Comparison of ENCODE assay signal across 11 cellular contexts in genomic region chr19:55070755-55071502, GRCh38. TPM values are rescaled to one million over a fixed set of nuclear protein-coding genes. Genes with fewer than 3 reads are reported as not detected.
A peak's percentile ranks its signal among the peaks of the same experiment; 100 is the strongest.
DNase-seq lines count a peak whose midpoint lies in the region; ATAC-seq and FAIRE-seq lines count a peak whose summit lies in the region.
"Had no signal": no experiment of that assay in that cellular context is flagged by ENCODE, and none has a peak within 500 bp of the region (broad histone marks: within the 10 kb centered on the region; RNA-seq: fewer than 3 reads in every experiment).

No MANE protein-coding gene starts in this region.

- H3K36me3 ChIP-seq in small intestine (ENCODE audit: control insufficient read depth in 2 of 2, insufficient read depth in 2 of 2, low read length in 2 of 2): no peaks in the 10 kb centered on the region

- WGBS in small intestine, 3 donors: 30 to 51% (median 46%) methylated on average over 12 to 14 of the region's 14 CpGs

- ATAC-seq in esophagus mucosa (peak; percentile 70), GM18498 (IDR thresholded peaks at IDR 0.05; ENCODE audit: unreplicated experiment) (no peak)

- FAIRE-seq in small intestine (lab: Jason Lieb, UNC): no peak
- FAIRE-seq: A204.1, colon had no signal

- H3K27me3 ChIP-seq in small intestine (ENCODE audit: control insufficient read depth in 2 of 2, insufficient read depth in 2 of 2, low read length in 2 of 2): peaks cover 0 to 6% of the 10 kb centered on the region in 2 donors

- no peaks in the 10 kb centered on the region for H3K9me3 ChIP-seq in small intestine (ENCODE audit: control insufficient read depth, low read depth)

- no peaks in the 10 kb centered on the region for H3K4me1 ChIP-seq in small intestine (ENCODE audit: control insufficient read depth in 2 of 2, insufficient read depth in 1 of 2, low read depth in 1 of 2, low read length in 1 of 2)

- peak; percentile 7 for DNase-seq in DMS79 treated with DMSO at 0.1 percent for 48 hours (lab: John Stamatoyannopoulos, UW)
- DNase-seq in DMS79 (lab: John Stamatoyannopoulos, UW): no peak
- DNase-seq in NCI-H460 (ENCODE audit: extremely low read depth, low read depth): peak; percentile 35
- DNase-seq in small intestine: peak; percentile 84
- DNase-seq in germinal center (ENCODE audit: low spot score): no peak
- no peak for DNase-seq in 8988T

- H3K27ac ChIP-seq in small intestine (ENCODE audit: low read depth in 1 of 2, low read length in 1 of 2): no peak overlapping the region

- H3K4me3 ChIP-seq in small intestine (ENCODE audit: low read depth in 1 of 2, low read length in 2 of 2): no peak overlapping the region

RNA-seq across cellular contexts. Expression of gene EPS8L1, which starts 4.7 kb away (rescaled TPM):
- total RNA-seq in NCI-H460 (2014; rRNA removed; shearing (Covaris generic)): 3.9 and 5.4 TPM in 2 replicates
- 8.1 and 15.7 TPM in 2 replicates for polyA plus RNA-seq in NCI-H460 (2014; cell fraction: nucleus; rRNA removed)
- total RNA-seq in esophagus mucosa: 199 TPM
- polyA plus RNA-seq in small intestine: 10 to 100 TPM; 17.2 to 23.8 (median 21.0) TPM

RNA-seq across cellular contexts. Expression of gene RDH13, which starts 8.0 kb away (rescaled TPM):
- total RNA-seq in NCI-H460 (2014; rRNA removed; shearing (Covaris generic)): 12.2 and 14.1 TPM in 2 replicates
- 29.4 and 38.2 TPM in 2 replicates for polyA plus RNA-seq in NCI-H460 (2014; cell fraction: nucleus; rRNA removed)
- 33.7 TPM for total RNA-seq in esophagus mucosa
- polyA plus RNA-seq in small intestine: 10 to 100 TPM; 21.3 to 28.4 (median 23.0) TPM

RNA-seq across cellular contexts. Expression of gene GP6, which starts 32.9 kb away (rescaled TPM):
- 0.17 TPM in 1 of 2 replicates, not detected in the other for total RNA-seq in NCI-H460 (2014; rRNA removed; shearing (Covaris generic))
- polyA plus RNA-seq in NCI-H460 (2014; cell fraction: nucleus; rRNA removed): 2.3 TPM in 1 of 2 replicates, not detected in the other
- total RNA-seq in esophagus mucosa: 0.40 TPM
- under 1 TPM in 1 of 3 donors, not detected in 2; 0.15 TPM for polyA plus RNA-seq in small intestine
- total RNA-seq: activated CD8-positive, alpha-beta memory T cell treated with anti-CD3 and anti-CD28 coated beads for 36 hours had no signal

RNA-seq across cellular contexts. Expression of gene PPP1R12C, which starts 46.5 kb away (rescaled TPM):
- 22.2 and 25.0 TPM in 2 replicates for total RNA-seq in NCI-H460 (2014; rRNA removed; shearing (Covaris generic))
- 156 and 158 TPM in 2 replicates for polyA plus RNA-seq in NCI-H460 (2014; cell fraction: nucleus; rRNA removed)
- 33.3 TPM for total RNA-seq in esophagus mucosa
- polyA plus RNA-seq in small intestine: 100 to 1,000 TPM in 2 of 3 donors, 10 to 100 TPM in 1; 96.6 to 192 (median 166) TPM

Comparison
In these comparisons a context has a peak if more than half of its experiments do, and no peak if none do; other contexts are left out.
1. DNase-seq: peak in DMS79 treated with DMSO at 0.1 percent for 48 hours (single experiment), NCI-H460 (single experiment) and small intestine (single experiment); none in DMS79 (single experiment), germinal center (single experiment) and 8988T (single experiment).
2. RNA of gene EPS8L1, which starts 4.7 kb away (total RNA-seq): 199 TPM in esophagus mucosa (single experiment); 3.9 to 5.4 TPM in NCI-H460; every median in the first group is over 10 times any median in the second.